In genomic region chr2:184679219-184680018, GRCh38 we compare ENCODE assay signal across 18 cellular contexts.
DNase-seq lines count a peak whose midpoint lies in the region; ATAC-seq and TF ChIP-seq lines count a peak whose summit lies in the region.
"Had no signal": no experiment of that assay in that cellular context is flagged by ENCODE, and none has a peak within 500 bp of the region (broad histone marks: within the 10 kb centered on the region; RNA-seq: fewer than 3 reads in every experiment).

No MANE protein-coding gene starts in this region.

- peak overlapping the region; percentile 24 for H2BK5ac ChIP-seq in neuronal stem cell (ENCODE audit: low read length)

- H3F3A ChIP-seq in SK-N-SH (replicated peaks; ENCODE audit: insufficient read depth) (no peaks in the 10 kb centered on the region), neural progenitor cell (ENCODE audit: low read depth) (no peaks in the 10 kb centered on the region)

- no peak for TF ChIP-seq RAD21 in SK-N-SH (IDR thresholded peaks at IDR 0.05; ENCODE audit: low read length)

- no peak overlapping the region for H3K18ac ChIP-seq in neuronal stem cell (ENCODE audit: low read length)

- H3K27ac ChIP-seq in neuronal stem cell (replicated peaks; ENCODE audit: low read length) (no peak overlapping the region), SK-N-SH (ENCODE audit: low read depth in 2 of 2, low read length in 1 of 2) (no peak overlapping the region), neural progenitor cell (no peak overlapping the region)
- H3K27ac ChIP-seq: A549, C4-2B had no signal

- H2AFZ ChIP-seq in neuronal stem cell (ENCODE audit: low read length) = no peak overlapping the region
- no peak overlapping the region for H2AFZ ChIP-seq in SK-N-SH (ENCODE audit: low read depth)
- no peak overlapping the region for H2AFZ ChIP-seq in neural progenitor cell (replicated peaks)

- H3K36me3 ChIP-seq in neuronal stem cell (replicated peaks in 1 of 2; ENCODE audit: control insufficient read depth in 2 of 2, insufficient read depth in 2 of 2, low read length in 2 of 2) = no peaks in the 10 kb centered on the region
- H3K36me3 ChIP-seq in SK-N-SH (replicated peaks in 1 of 2; ENCODE audit: control insufficient read depth in 1 of 2, insufficient read depth in 2 of 2, low read length in 1 of 2) = no peaks in the 10 kb centered on the region
- no peaks in the 10 kb centered on the region for H3K36me3 ChIP-seq in neural progenitor cell
- H3K36me3 ChIP-seq: BE2C had no signal

- H3K79me1 ChIP-seq in neuronal stem cell (ENCODE audit: low read depth, low read length) = no peaks in the 10 kb centered on the region

- peak; percentile 40 for ATAC-seq in stimulated activated memory B cell treated with anti-CD40 and anti-IgM and Interleukin-4, amounts not matched to agents 10 μg/mL and 1 μg/mL and 100 μg/mL, for 72 hours
- no peak for ATAC-seq in HG03196 (IDR thresholded peaks at IDR 0.05; ENCODE audit: unreplicated experiment)
- ATAC-seq: A549 had no signal

- H3K9me3 Mint-ChIP-seq in glutamatergic neuron (ENCODE audit: unreplicated experiment) = peaks cover 12% of the 10 kb centered on the region
- no peaks in the 10 kb centered on the region for H3K9me3 Mint-ChIP-seq in stimulated activated memory B cell treated with anti-CD40 and anti-IgM and Interleukin-4, amounts not matched to agents 10 μg/mL and 1 μg/mL and 100 μg/mL, for 72 hours
- H3K9me3 Mint-ChIP-seq in neural progenitor cell = peaks cover 4% of the 10 kb centered on the region

- H3K9me3 ChIP-seq in neuronal stem cell (replicated peaks in 1 of 2; ENCODE audit: control insufficient read depth in 2 of 2, insufficient read depth in 1 of 2, low read depth in 1 of 2, low read length in 2 of 2) (peaks cover 2 to 3% of the 10 kb centered on the region in 2 donors), SK-N-SH (no peaks in the 10 kb centered on the region), neural progenitor cell (ENCODE audit: low read depth) (no peaks in the 10 kb centered on the region)
- H3K9me3 ChIP-seq: A549, BE2C had no signal

- peaks cover 15% of the 10 kb centered on the region for H3K36me3 Mint-ChIP-seq in glutamatergic neuron (ENCODE audit: unreplicated experiment)
- H3K36me3 Mint-ChIP-seq in stimulated activated memory B cell treated with anti-CD40 and anti-IgM and Interleukin-4, amounts not matched to agents 10 μg/mL and 1 μg/mL and 100 μg/mL, for 72 hours = no peaks in the 10 kb centered on the region
- no peaks in the 10 kb centered on the region for H3K36me3 Mint-ChIP-seq in neural progenitor cell
- H3K36me3 Mint-ChIP-seq: CD4-positive, alpha-beta memory T cell had no signal

- H3K4me3 Mint-ChIP-seq in glutamatergic neuron (ENCODE audit: unreplicated experiment) = peak overlapping the region; percentile 12
- H3K4me3 Mint-ChIP-seq in stimulated activated memory B cell treated with anti-CD40 and anti-IgM and Interleukin-4, amounts not matched to agents 10 μg/mL and 1 μg/mL and 100 μg/mL, for 72 hours = no peak overlapping the region
- no peak overlapping the region for H3K4me3 Mint-ChIP-seq in neural progenitor cell
- H3K4me3 Mint-ChIP-seq: CD4-positive, alpha-beta memory T cell; HFFc6 had no signal

- no peaks in the 10 kb centered on the region for H3K4me1 ChIP-seq in neuronal stem cell (ENCODE audit: control insufficient read depth in 2 of 2, insufficient read depth in 1 of 2, low read depth in 1 of 2, low read length in 2 of 2)
- H3K4me1 ChIP-seq in SK-N-SH (ENCODE audit: control insufficient read depth in 1 of 2, insufficient read depth in 2 of 2, low read depth in 1 of 2, low read length in 1 of 2) = no peaks in the 10 kb centered on the region
- H3K4me1 ChIP-seq in neural progenitor cell = no peaks in the 10 kb centered on the region
- H3K4me1 ChIP-seq: A549, BE2C had no signal

- no peak overlapping the region for H3K9ac ChIP-seq in neuronal stem cell (ENCODE audit: low read depth, low read length, poor library complexity)
- no peak overlapping the region for H3K9ac ChIP-seq in SK-N-SH
- H3K9ac ChIP-seq in neural progenitor cell = no peak overlapping the region

- H3K27ac Mint-ChIP-seq in glutamatergic neuron (ENCODE audit: unreplicated experiment) = no peak overlapping the region
- no peak overlapping the region for H3K27ac Mint-ChIP-seq in stimulated activated memory B cell treated with anti-CD40 and anti-IgM and Interleukin-4, amounts not matched to agents 10 μg/mL and 1 μg/mL and 100 μg/mL, for 72 hours
- no peak overlapping the region for H3K27ac Mint-ChIP-seq in neural progenitor cell
- H3K27ac Mint-ChIP-seq: CD4-positive, alpha-beta memory T cell; HFFc6 had no signal

- no peak for DNase-seq in glutamatergic neuron
- no peak for DNase-seq in neuronal stem cell (ENCODE audit: low spot score)
- DNase-seq in SK-N-SH = no peak
- no peak for DNase-seq in activated CD4-positive, CD25-positive, alpha-beta regulatory T cell (lab: John Stamatoyannopoulos, UW)
- DNase-seq in neural progenitor cell (ENCODE audit: low spot score) = no peak
- DNase-seq: BE2C, COR-L47, DMS153, DMS79 treated with DMSO at 0.1 percent for 48 hours, EL, HCEC 1CT, HFFc6, IMR-90 had no signal

- H3K4me2 ChIP-seq in neuronal stem cell (ENCODE audit: insufficient read depth, low read length, poor library complexity, severe bottlenecking) = no peak overlapping the region
- H3K4me2 ChIP-seq in SK-N-SH = no peak overlapping the region
- no peak overlapping the region for H3K4me2 ChIP-seq in neural progenitor cell
- H3K4me2 ChIP-seq: A549 had no signal

- H3K9me2 ChIP-seq in SK-N-SH = no peaks in the 10 kb centered on the region

- H3K27me3 Mint-ChIP-seq in glutamatergic neuron (ENCODE audit: unreplicated experiment) (no peaks in the 10 kb centered on the region), neural progenitor cell (ENCODE audit: insufficient read depth, low read depth) (no peaks in the 10 kb centered on the region)
- H3K27me3 Mint-ChIP-seq in stimulated activated memory B cell treated with anti-CD40 and anti-IgM and Interleukin-4, amounts not matched to agents 10 μg/mL and 1 μg/mL and 100 μg/mL, for 72 hours = no peaks in the 10 kb centered on the region
- H3K27me3 Mint-ChIP-seq: CD4-positive, alpha-beta memory T cell had no signal

- no CpG with 5 or more reads among the region's 7 CpGs for WGBS in neuronal stem cell (ENCODE audit: extremely low coverage in 2 of 2, insufficient read length in 2 of 2, insufficient replicate concordance in 1 of 2), 2 donors
- 62% methylated on average over 6 of the region's 7 CpGs for WGBS in SK-N-SH (ENCODE audit: low lambda C conversion rate)

- no peak for TF ChIP-seq EP300 in SK-N-SH (IDR thresholded peaks at IDR 0.05; ENCODE audit: borderline replicate concordance in 1 of 2, low read depth in 1 of 2, low read length in 1 of 2)

- no peak overlapping the region for H2BK15ac ChIP-seq in neuronal stem cell (ENCODE audit: low read length)

- no peak overlapping the region for H2AK5ac ChIP-seq in neuronal stem cell (ENCODE audit: low read depth, low read length)

- TF ChIP-seq CTCF in glutamatergic neuron (IDR thresholded peaks at IDR 0.05; ENCODE audit: partially characterized antibody, unreplicated experiment) (no peak), SK-N-SH (IDR thresholded peaks at IDR 0.05) (no peak), neural progenitor cell (IDR thresholded peaks at IDR 0.05) (no peak)

- H2BK120ac ChIP-seq in neuronal stem cell (ENCODE audit: low read depth, low read length) = no peak overlapping the region

- no peak overlapping the region for H4K91ac ChIP-seq in neuronal stem cell (ENCODE audit: low read depth, low read length, poor library complexity)

- H3K4me1 Mint-ChIP-seq in glutamatergic neuron (ENCODE audit: low read depth, unreplicated experiment) = peaks cover 2% of the 10 kb centered on the region
- H3K4me1 Mint-ChIP-seq in stimulated activated memory B cell treated with anti-CD40 and anti-IgM and Interleukin-4, amounts not matched to agents 10 μg/mL and 1 μg/mL and 100 μg/mL, for 72 hours = no peaks in the 10 kb centered on the region
- H3K4me1 Mint-ChIP-seq in neural progenitor cell = no peaks in the 10 kb centered on the region
- H3K4me1 Mint-ChIP-seq: CD4-positive, alpha-beta memory T cell had no signal

- no peak overlapping the region for H3K23ac ChIP-seq in neuronal stem cell (ENCODE audit: low read depth, low read length, poor library complexity)

- no peak overlapping the region for H3K4ac ChIP-seq in neuronal stem cell (ENCODE audit: low read length)

- H3K27me3 ChIP-seq in neuronal stem cell (ENCODE audit: control insufficient read depth in 3 of 3, insufficient read depth in 3 of 3, low read depth in 1 of 3, low read length in 3 of 3) (no peaks in the 10 kb centered on the region), SK-N-SH (ENCODE audit: insufficient read depth) (no peaks in the 10 kb centered on the region), neural progenitor cell (no peaks in the 10 kb centered on the region)
- H3K27me3 ChIP-seq: BE2C had no signal

- no peak overlapping the region for H2BK12ac ChIP-seq in neuronal stem cell (ENCODE audit: low read length)

- POLR2A ChIA-PET in SK-N-SH (lab: Yijun Ruan, JAX) = no interaction called here

- H3K4me3 ChIP-seq in neuronal stem cell (ENCODE audit: low read length in 2 of 2) = no peak overlapping the region
- H3K4me3 ChIP-seq in SK-N-SH (ENCODE audit: low read depth in 2 of 2, low read length in 1 of 2) = no peak overlapping the region
- H3K4me3 ChIP-seq in neural progenitor cell = no peak overlapping the region
- H3K4me3 ChIP-seq: A549 had no signal

- no peaks in the 10 kb centered on the region for H3K79me2 ChIP-seq in SK-N-SH (ENCODE audit: insufficient read depth)
- H3K79me2 ChIP-seq in neural progenitor cell (ENCODE audit: low read depth) = no peaks in the 10 kb centered on the region

- H4K20me1 ChIP-seq in SK-N-SH (ENCODE audit: insufficient read depth) = no peaks in the 10 kb centered on the region
- no peaks in the 10 kb centered on the region for H4K20me1 ChIP-seq in neural progenitor cell (ENCODE audit: low read depth)

- CTCF ChIA-PET in SK-N-SH (lab: Yijun Ruan, JAX) = no interaction called here

- peak overlapping the region; percentile 38 for H3K14ac ChIP-seq in neuronal stem cell (ENCODE audit: low read length)

- H4K8ac ChIP-seq in neuronal stem cell (ENCODE audit: low read depth, low read length) = peak overlapping the region; percentile 65

TF ChIP-seq in SK-N-SH, 30 proteins besides CTCF, POLR2A, EP300 and RAD21:
- TF ChIP-seq NRF1 (IDR thresholded peaks at IDR 0.05; ENCODE audit: low read depth, low read length) (no peak), FOXM1 (IDR thresholded peaks at IDR 0.05; ENCODE audit: low read depth) (no peak), PBX3 (IDR thresholded peaks at IDR 0.05) (no peak), TCF12 (IDR thresholded peaks at IDR 0.05) (no peak), FOSL2 (IDR thresholded peaks at IDR 0.05; ENCODE audit: borderline replicate concordance, low read depth) (no peak)
TF ChIP-seq in SK-N-SH: peak in this region for 0.
